Comparison of ENCODE assay signal across 30 cellular contexts in genomic region chr4:75549019-75549418, GRCh38. TPM values are rescaled to one million over a fixed set of nuclear protein-coding genes. Genes with fewer than 3 reads are reported as not detected.
"Had no signal": no experiment of that assay in that cellular context is flagged by ENCODE, and none has a peak within 500 bp of the region (broad histone marks: within the 10 kb centered on the region; RNA-seq: fewer than 3 reads in every experiment).

No MANE protein-coding gene starts in this region.

- H3K4me3 ChIP-seq: adrenal gland, body of pancreas, esophagus squamous epithelium, hepatocyte, right lobe of liver, tibial nerve had no signal

- DNase-seq: activated CD4-positive, alpha-beta T cell treated with anti-CD3 and anti-CD28 coated beads for 36 hours; activated CD4-positive, CD25-positive, alpha-beta regulatory T cell; activated naive CD4-positive, alpha-beta T cell; activated naive CD8-positive, alpha-beta T cell treated with anti-CD3 and anti-CD28 coated beads for 36 hours; activated T-cell treated with anti-CD3 and anti-CD28 coated beads for 4 hours; activated T-cell treated with anti-CD3 and anti-CD28 coated beads, Interleukin-2, amount 50 U/mL, for 72 hours; adrenal gland; aorta; body of pancreas; dermis blood vessel endothelial cell; effector CD4-positive, alpha-beta T cell; esophagus squamous epithelium; islet precursor cell; left ventricle myocardium superior; midbrain; right lobe of liver; small intestine; stimulated activated CD4-positive, alpha-beta T cell treated with anti-CD3 and anti-CD28 coated beads, Interleukin-4, amount 100 ng/mL, for 24 hours had no signal

- H3K4me1 Mint-ChIP-seq: activated CD4-positive, alpha-beta T cell treated with anti-CD3 and anti-CD28 coated beads for 36 hours; activated naive CD8-positive, alpha-beta T cell treated with anti-CD3 and anti-CD28 coated beads for 36 hours; stimulated activated memory B cell treated with anti-CD40 and anti-IgM and Interleukin-4, amounts not matched to agents 10 μg/mL and 1 μg/mL and 100 μg/mL, for 72 hours had no signal

- H3K27ac Mint-ChIP-seq: activated CD4-positive, alpha-beta T cell treated with anti-CD3 and anti-CD28 coated beads for 36 hours; activated naive CD8-positive, alpha-beta T cell treated with anti-CD3 and anti-CD28 coated beads for 36 hours; activated T-cell treated with anti-CD3 and anti-CD28 coated beads, Interleukin-2, amount 50 U/mL, for 72 hours; nephron; stimulated activated memory B cell treated with anti-CD40 and anti-IgM and Interleukin-4, amounts not matched to agents 10 μg/mL and 1 μg/mL and 100 μg/mL, for 72 hours had no signal

- ATAC-seq: activated CD4-positive, alpha-beta T cell treated with anti-CD3 and anti-CD28 coated beads for 36 hours; body of pancreas; left ventricle myocardium superior; right lobe of liver; stimulated activated memory B cell treated with anti-CD40 and anti-IgM and Interleukin-4, amounts not matched to agents 10 μg/mL and 1 μg/mL and 100 μg/mL, for 72 hours had no signal

- H3K9me3 ChIP-seq: adrenal gland, body of pancreas, esophagus squamous epithelium, neutrophil, right lobe of liver, tibial nerve had no signal

- H3K36me3 ChIP-seq: neutrophil, right lobe of liver had no signal

- H3K27me3 ChIP-seq: adrenal gland, body of pancreas, esophagus squamous epithelium, hepatocyte, neutrophil, right lobe of liver, tibial nerve had no signal

- H3K4me3 Mint-ChIP-seq: activated CD4-positive, alpha-beta T cell treated with anti-CD3 and anti-CD28 coated beads for 36 hours; activated naive CD8-positive, alpha-beta T cell treated with anti-CD3 and anti-CD28 coated beads for 36 hours; activated T-cell treated with anti-CD3 and anti-CD28 coated beads, Interleukin-2, amount 50 U/mL, for 72 hours; nephron; stimulated activated memory B cell treated with anti-CD40 and anti-IgM and Interleukin-4, amounts not matched to agents 10 μg/mL and 1 μg/mL and 100 μg/mL, for 72 hours had no signal

- H3K27me3 Mint-ChIP-seq: activated CD4-positive, alpha-beta T cell treated with anti-CD3 and anti-CD28 coated beads for 36 hours; activated naive CD8-positive, alpha-beta T cell treated with anti-CD3 and anti-CD28 coated beads for 36 hours; stimulated activated memory B cell treated with anti-CD40 and anti-IgM and Interleukin-4, amounts not matched to agents 10 μg/mL and 1 μg/mL and 100 μg/mL, for 72 hours had no signal

- H3K4me1 ChIP-seq: adrenal gland, esophagus squamous epithelium, right lobe of liver, tibial nerve had no signal

- H3K9me3 Mint-ChIP-seq: activated naive CD8-positive, alpha-beta T cell treated with anti-CD3 and anti-CD28 coated beads for 36 hours; activated T-cell treated with anti-CD3 and anti-CD28 coated beads, Interleukin-2, amount 50 U/mL, for 72 hours; nephron; stimulated activated memory B cell treated with anti-CD40 and anti-IgM and Interleukin-4, amounts not matched to agents 10 μg/mL and 1 μg/mL and 100 μg/mL, for 72 hours had no signal

- H3K27ac ChIP-seq: adrenal gland, body of pancreas, epithelial cell of prostate, esophagus squamous epithelium, hepatocyte, neutrophil, right lobe of liver, tibial nerve had no signal

- H3K36me3 Mint-ChIP-seq: activated naive CD8-positive, alpha-beta T cell treated with anti-CD3 and anti-CD28 coated beads for 36 hours; stimulated activated memory B cell treated with anti-CD40 and anti-IgM and Interleukin-4, amounts not matched to agents 10 μg/mL and 1 μg/mL and 100 μg/mL, for 72 hours had no signal

RNA-seq across cellular contexts. Expression of gene ODAPH, which starts 6.8 kb away (rescaled TPM):
- total RNA-seq: activated CD4-positive, alpha-beta T cell treated with anti-CD3 and anti-CD28 coated beads for 36 hours; activated naive CD8-positive, alpha-beta T cell treated with anti-CD3 and anti-CD28 coated beads for 36 hours; adrenal gland; aorta; body of pancreas; dermis blood vessel endothelial cell; frontal cortex; left ventricle myocardium superior; lung microvascular endothelial cell; osteocyte; posterior vena cava; right lobe of liver; temporal lobe; tibial nerve; ureter had no signal
